Comparison of ENCODE assay signal across 14 cellular contexts in the genomic region with DNA sequence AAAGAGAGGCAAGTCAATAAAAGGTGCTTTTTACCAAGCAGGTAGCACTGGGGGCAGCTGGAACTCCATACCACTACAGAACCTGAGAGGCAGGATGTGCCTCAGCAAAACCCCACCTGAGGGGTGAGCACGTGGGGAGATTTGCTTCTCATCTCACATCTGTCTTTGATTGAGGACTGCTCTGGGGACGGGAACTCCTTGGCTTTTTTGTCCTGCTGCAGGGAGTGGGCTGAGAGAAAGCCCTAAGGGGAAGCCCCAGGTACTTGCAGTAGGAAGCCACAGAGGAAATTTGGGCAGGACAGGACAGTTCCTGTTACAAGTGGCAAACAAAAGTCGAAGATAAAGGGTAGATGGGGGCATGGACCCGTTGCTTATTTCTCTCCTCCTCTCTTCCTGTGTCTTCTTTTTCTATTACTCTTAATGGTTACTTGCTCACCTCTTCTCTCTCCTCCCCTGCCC. TPM values are rescaled to one million over a fixed set of nuclear protein-coding genes. Genes with fewer than 3 reads are reported as not detected.
DNase-seq lines count a peak whose midpoint lies in the region; ATAC-seq and TF ChIP-seq lines count a peak whose summit lies in the region.
"Had no signal": no experiment of that assay in that cellular context is flagged by ENCODE, and none has a peak within 500 bp of the region (broad histone marks: within the 10 kb centered on the region; RNA-seq: fewer than 3 reads in every experiment).

No MANE protein-coding gene starts in this region.

- no peaks in the 10 kb centered on the region for H3K36me3 Mint-ChIP-seq in stimulated activated memory B cell treated with anti-CD40 and anti-IgM and Interleukin-4, amounts not matched to agents 10 μg/mL and 1 μg/mL and 100 μg/mL, for 72 hours
- no peaks in the 10 kb centered on the region for H3K36me3 Mint-ChIP-seq in CD14-positive monocyte
- H3K36me3 Mint-ChIP-seq: activated naive CD4-positive, alpha-beta T cell treated with anti-CD3 and anti-CD28 coated beads, Interleukin-2, amount 50 U/mL, for 24 hours; CD8-positive, alpha-beta T cell had no signal

- H3F3A ChIP-seq in GM23248 (ENCODE audit: insufficient read depth): peaks cover 21% of the 10 kb centered on the region

- H3K27ac Mint-ChIP-seq in stimulated activated memory B cell treated with anti-CD40 and anti-IgM and Interleukin-4, amounts not matched to agents 10 μg/mL and 1 μg/mL and 100 μg/mL, for 72 hours: no peak overlapping the region
- H3K27ac Mint-ChIP-seq in CD14-positive monocyte: no peak overlapping the region
- H3K27ac Mint-ChIP-seq: activated naive CD4-positive, alpha-beta T cell treated with anti-CD3 and anti-CD28 coated beads, Interleukin-2, amount 50 U/mL, for 24 hours; CD8-positive, alpha-beta T cell had no signal

- H3K4me3 ChIP-seq in GM23248: no peak overlapping the region
- H3K4me3 ChIP-seq in esophagus muscularis mucosa: no peak overlapping the region
- H3K4me3 ChIP-seq: cardiac muscle cell had no signal

- in situ Hi-C loops in GM23248 (cut with MboI): no loop called here

- 16 to 26% methylated on average over 4 of the region's 4 CpGs for WGBS in GM23248 (ENCODE audit: low coverage in 1 of 2, low lambda C conversion rate in 2 of 2, missing lambda C conversion rate in 2 of 2), 2 experiments
- WGBS in esophagus muscularis mucosa: 45% methylated on average over 4 of the region's 4 CpGs

- intact Hi-C loops in esophagus muscularis mucosa (cut with DNase I) (no loop called here), CD14-positive monocyte (cut with micrococcal nuclease) (no loop called here)

- DNase-seq in GM23248: no peak
- DNase-seq in RWPE1 (ENCODE audit: low spot score): no peak
- no peak for DNase-seq in esophagus muscularis mucosa (ENCODE audit: extremely low spot score)
- no peak for DNase-seq in CD14-positive monocyte (ENCODE audit: low spot score)
- DNase-seq: effector memory CD4-positive, alpha-beta T cell; KBM-7 had no signal

- no peaks in the 10 kb centered on the region for H3K9me3 ChIP-seq in GM23248 (ENCODE audit: low read depth)
- H3K9me3 ChIP-seq in esophagus muscularis mucosa: no peaks in the 10 kb centered on the region

- no peak for TF ChIP-seq CTCF in RWPE1 (conservative IDR thresholded peaks at IDR 0.05; ENCODE audit: low read depth)
- TF ChIP-seq CTCF in esophagus muscularis mucosa (IDR thresholded peaks at IDR 0.05): no peak
- TF ChIP-seq CTCF in CD14-positive monocyte (IDR thresholded peaks at IDR 0.05): no peak

- H3K27me3 ChIP-seq in GM23248 (replicated peaks; ENCODE audit: insufficient read depth): no peaks in the 10 kb centered on the region
- no peaks in the 10 kb centered on the region for H3K27me3 ChIP-seq in esophagus muscularis mucosa
- H3K27me3 ChIP-seq: cardiac muscle cell had no signal

- no peaks in the 10 kb centered on the region for H3K79me2 ChIP-seq in GM23248 (ENCODE audit: insufficient read depth)

- no peak for TF ChIP-seq POLR2A in esophagus muscularis mucosa (IDR thresholded peaks at IDR 0.05; ENCODE audit: low read depth)

- H3K27me3 Mint-ChIP-seq in stimulated activated memory B cell treated with anti-CD40 and anti-IgM and Interleukin-4, amounts not matched to agents 10 μg/mL and 1 μg/mL and 100 μg/mL, for 72 hours: peaks cover 25% of the 10 kb centered on the region
- H3K27me3 Mint-ChIP-seq in CD14-positive monocyte (ENCODE audit: low read depth in 3 of 3): peaks cover 4 to 9% (median 4%) of the 10 kb centered on the region in 3 donors
- H3K27me3 Mint-ChIP-seq: activated naive CD4-positive, alpha-beta T cell treated with anti-CD3 and anti-CD28 coated beads, Interleukin-2, amount 50 U/mL, for 24 hours had no signal

- H3K9me3 Mint-ChIP-seq in stimulated activated memory B cell treated with anti-CD40 and anti-IgM and Interleukin-4, amounts not matched to agents 10 μg/mL and 1 μg/mL and 100 μg/mL, for 72 hours: no peaks in the 10 kb centered on the region
- peaks cover 0 to 4% (median 0%) of the 10 kb centered on the region in 7 donors for H3K9me3 Mint-ChIP-seq in CD14-positive monocyte
- H3K9me3 Mint-ChIP-seq: activated naive CD4-positive, alpha-beta T cell treated with anti-CD3 and anti-CD28 coated beads, Interleukin-2, amount 50 U/mL, for 24 hours; CD8-positive, alpha-beta T cell had no signal

- H3K4me1 ChIP-seq in GM23248 (ENCODE audit: insufficient read depth) (peaks cover 46% of the 10 kb centered on the region), esophagus muscularis mucosa (peaks cover 20 to 31% (median 21%) of the 10 kb centered on the region in 4 donors)

- no peak for TF ChIP-seq EP300 in esophagus muscularis mucosa (IDR thresholded peaks at IDR 0.05)

- H3K27ac ChIP-seq in GM23248 (no peak overlapping the region), RWPE1 (peak overlapping the region; percentile 96), esophagus muscularis mucosa (replicated peaks in 1 of 4) (peak overlapping the region; percentile 39 to 53 (median 46))
- H3K27ac ChIP-seq: cardiac muscle cell, HL-60 had no signal

- no peak overlapping the region for H3K4me3 Mint-ChIP-seq in stimulated activated memory B cell treated with anti-CD40 and anti-IgM and Interleukin-4, amounts not matched to agents 10 μg/mL and 1 μg/mL and 100 μg/mL, for 72 hours
- H3K4me3 Mint-ChIP-seq in CD14-positive monocyte: no peak overlapping the region
- H3K4me3 Mint-ChIP-seq: activated naive CD4-positive, alpha-beta T cell treated with anti-CD3 and anti-CD28 coated beads, Interleukin-2, amount 50 U/mL, for 24 hours; CD8-positive, alpha-beta T cell; neural crest cell had no signal

- H3K36me3 ChIP-seq in GM23248 (ENCODE audit: low read depth) (no peaks in the 10 kb centered on the region), esophagus muscularis mucosa (no peaks in the 10 kb centered on the region)
- H3K36me3 ChIP-seq: cardiac muscle cell had no signal

- peak; percentile 42 for ATAC-seq in stimulated activated memory B cell treated with anti-CD40 and anti-IgM and Interleukin-4, amounts not matched to agents 10 μg/mL and 1 μg/mL and 100 μg/mL, for 72 hours
- no peak for ATAC-seq in GM21723 (IDR thresholded peaks at IDR 0.05; ENCODE audit: unreplicated experiment)
- ATAC-seq in HG02973 (IDR thresholded peaks at IDR 0.05; ENCODE audit: unreplicated experiment): no peak
- ATAC-seq: CD8-positive, alpha-beta T cell had no signal

- POLR2A ChIA-PET in RWPE1 (lab: Yijun Ruan, JAX; ENCODE audit: low non-redundant PET): no interaction called here

- peaks cover 19% of the 10 kb centered on the region for H3K4me1 Mint-ChIP-seq in stimulated activated memory B cell treated with anti-CD40 and anti-IgM and Interleukin-4, amounts not matched to agents 10 μg/mL and 1 μg/mL and 100 μg/mL, for 72 hours
- H3K4me1 Mint-ChIP-seq in CD14-positive monocyte: peaks cover 7% of the 10 kb centered on the region
- H3K4me1 Mint-ChIP-seq: neural crest cell had no signal

- no peak overlapping the region for H2AFZ ChIP-seq in GM23248

- no peaks in the 10 kb centered on the region for H4K20me1 ChIP-seq in GM23248 (ENCODE audit: insufficient read depth)

- H3K9ac ChIP-seq in GM23248: no peak overlapping the region

- no peaks in the 10 kb centered on the region for H3K9me2 ChIP-seq in GM23248 (ENCODE audit: insufficient read depth)

- CTCF ChIA-PET in RWPE1 (lab: Yijun Ruan, JAX): interaction anchor here (2.3 kb wide), 1 partner anchor 105 kb away, joined by 15 read pairs; no protein-coding TSS in a partner anchor

- peak overlapping the region; percentile 14 for H3K4me2 ChIP-seq in GM23248 (ENCODE audit: unreplicated experiment)

RNA-seq across cellular contexts. Expression of a gene that starts 27.2 kb away (rescaled TPM):
- total RNA-seq in GM23248 (2014; rRNA removed; shearing (Covaris generic)): not detected in 2 replicates
- polyA plus RNA-seq in GM23248 (2016; fragmentation: Nextera tagmentation; extraction: Ambion mirVana) (not detected in 2 replicates), CD14-positive monocyte (not detected)
- under 1 TPM in 2 of 4 donors, not detected in 2; 0.66 to 0.71 TPM for total RNA-seq in esophagus muscularis mucosa
- total RNA-seq: cardiac muscle cell; CD8-positive, alpha-beta T cell; neural crest cell had no signal
- polyA plus RNA-seq: cardiac muscle cell had no signal

RNA-seq across cellular contexts. Expression of a gene that starts 35.4 kb away (rescaled TPM):
- total RNA-seq in GM23248 (2014; rRNA removed; shearing (Covaris generic)): under 0.01 and 0.32 TPM in 2 replicates
- polyA plus RNA-seq in GM23248 (2016; fragmentation: Nextera tagmentation; extraction: Ambion mirVana) (0.53 and 0.94 TPM in 2 replicates), CD14-positive monocyte (10 to 100 TPM; 64.8 to 95.1 TPM)
- total RNA-seq in esophagus muscularis mucosa: 10 to 100 TPM; 13.5 to 34.9 (median 19.8) TPM
- total RNA-seq: cardiac muscle cell had no signal
- polyA plus RNA-seq: cardiac muscle cell had no signal

Comparison
In these comparisons a context has a peak if more than half of its experiments do, and no peak if none do; other contexts are left out.
1. RNA of a gene that starts 35.4 kb away (total RNA-seq): 13.5 to 34.9 TPM in esophagus muscularis mucosa; under 0.01 to 0.32 TPM in GM23248; every median in the first group is over 10 times any median in the second.